Comparison of ENCODE assay signal across 8 cellular contexts in the genomic region with DNA sequence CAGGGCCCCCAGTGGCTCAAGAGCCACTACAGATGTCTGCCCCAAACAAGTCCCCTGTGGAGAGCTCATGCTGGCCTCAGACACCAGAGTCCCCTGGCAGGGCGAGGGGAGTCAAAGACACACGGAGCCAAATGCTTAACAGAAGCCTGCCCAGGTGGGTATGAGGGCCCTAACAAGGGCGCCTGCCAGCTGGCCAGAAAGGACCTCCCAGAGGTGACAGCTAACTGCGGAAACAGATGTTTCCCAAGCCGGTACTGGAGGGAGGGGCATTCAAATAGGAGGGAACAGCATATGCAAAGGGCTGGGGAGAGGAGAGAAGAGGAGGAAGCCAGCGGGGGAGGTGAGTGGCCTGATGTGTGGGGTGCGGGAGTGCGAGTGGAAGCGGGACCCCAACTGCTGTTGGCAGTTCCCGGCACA. TPM values are rescaled to one million over a fixed set of nuclear protein-coding genes. Genes with fewer than 3 reads are reported as not detected.
DNase-seq lines count a peak whose midpoint lies in the region; ATAC-seq and TF ChIP-seq lines count a peak whose summit lies in the region.

No MANE protein-coding gene starts in this region.

- in situ Hi-C loops in gastrocnemius medialis (cut with MboI; ENCODE audit: low sequenced_read_pairs in 4 of 4): no loop called here

- intact Hi-C loops in gastrocnemius medialis (cut with DNase I; ENCODE audit: low total_unique reads): loop anchor here (5.0 kb wide), 2 partner anchors 57 to 147 kb away; no protein-coding TSS in a partner anchor

- no peaks in the 10 kb centered on the region for H3K27me3 Mint-ChIP-seq in CD4-positive, CD25-positive, alpha-beta regulatory T cell
- no peaks in the 10 kb centered on the region for H3K27me3 Mint-ChIP-seq in natural killer cell treated with Interleukin-12 subunit alpha and Interleukin-12 subunit beta and Interleukin-15 and Interleukin-18, amount 100 ng/mL, for 72 hours

- peaks cover 39% of the 10 kb centered on the region for H3K4me1 ChIP-seq in CD4-positive, CD25-positive, alpha-beta regulatory T cell (ENCODE audit: control insufficient read depth, insufficient read depth, low read length, poor library complexity, severe bottlenecking)
- peaks cover 27 to 28% of the 10 kb centered on the region in 2 donors for H3K4me1 ChIP-seq in gastrocnemius medialis

- H3K4me3 Mint-ChIP-seq in CD4-positive, CD25-positive, alpha-beta regulatory T cell: peak overlapping the region; percentile 83 to 95 (median 90)
- H3K4me3 Mint-ChIP-seq in natural killer cell treated with Interleukin-12 subunit alpha and Interleukin-12 subunit beta and Interleukin-15 and Interleukin-18, amount 100 ng/mL, for 72 hours: peak overlapping the region; percentile 96

- H3K9me3 ChIP-seq in CD4-positive, CD25-positive, alpha-beta regulatory T cell (ENCODE audit: control insufficient read depth in 2 of 2, low read length in 2 of 2): no peaks in the 10 kb centered on the region
- H3K9me3 ChIP-seq in gastrocnemius medialis: no peaks in the 10 kb centered on the region

- no peak overlapping the region for H3K27ac ChIP-seq in CD4-positive, CD25-positive, alpha-beta regulatory T cell (ENCODE audit: insufficient read depth, low read length, poor library complexity, severe bottlenecking)
- H3K27ac ChIP-seq in gastrocnemius medialis: no peak overlapping the region

- no peaks in the 10 kb centered on the region for H3K27me3 ChIP-seq in CD4-positive, CD25-positive, alpha-beta regulatory T cell (ENCODE audit: control insufficient read depth, insufficient read depth, low read length)
- H3K27me3 ChIP-seq in gastrocnemius medialis: no peaks in the 10 kb centered on the region

- no peaks in the 10 kb centered on the region for H3K9me3 Mint-ChIP-seq in CD4-positive, CD25-positive, alpha-beta regulatory T cell
- H3K9me3 Mint-ChIP-seq in natural killer cell treated with Interleukin-12 subunit alpha and Interleukin-12 subunit beta and Interleukin-15 and Interleukin-18, amount 100 ng/mL, for 72 hours: no peaks in the 10 kb centered on the region

- no peak overlapping the region for H3K4me3 ChIP-seq in CD4-positive, CD25-positive, alpha-beta regulatory T cell (ENCODE audit: low read depth, low read length)
- peak overlapping the region in 1 of 4 donors; percentile 60 for H3K4me3 ChIP-seq in gastrocnemius medialis

- TF ChIP-seq CTCF in GM20000 (IDR thresholded peaks at IDR 0.05; ENCODE audit: extremely low read depth, missing control alignments): no peak
- no peak for TF ChIP-seq CTCF in gastrocnemius medialis (IDR thresholded peaks at IDR 0.05 in 4 of 5, conservative IDR thresholded peaks at IDR 0.05 in 1 of 5)

- no peak for TF ChIP-seq POLR2A in gastrocnemius medialis (IDR thresholded peaks at IDR 0.05)

- peak in 2 of 3 donors; percentile 24 to 69 for DNase-seq in CD4-positive, CD25-positive, alpha-beta regulatory T cell
- DNase-seq in GM19238 (ENCODE audit: insufficient read length, low spot score) (peak; percentile 69), NCI-H526 treated with DMSO at 0.1 percent for 48 hours (lab: John Stamatoyannopoulos, UW) (peak; percentile 9), astrocyte of the hippocampus (ENCODE audit: low read depth, low spot score) (peak; percentile 33), GM20000 (ENCODE audit: low spot score) (no peak), gastrocnemius medialis (no peak)
- DNase-seq in natural killer cell treated with Interleukin-12 subunit alpha and Interleukin-12 subunit beta and Interleukin-15 and Interleukin-18, amount 100 ng/mL, for 72 hours (ENCODE audit: low spot score): peak; percentile 76

- peak overlapping the region in 2 of 3 donors; percentile 70 to 76 for H3K27ac Mint-ChIP-seq in CD4-positive, CD25-positive, alpha-beta regulatory T cell
- H3K27ac Mint-ChIP-seq in natural killer cell treated with Interleukin-12 subunit alpha and Interleukin-12 subunit beta and Interleukin-15 and Interleukin-18, amount 100 ng/mL, for 72 hours: peak overlapping the region; percentile 55 to 71

- H3K36me3 ChIP-seq in CD4-positive, CD25-positive, alpha-beta regulatory T cell (ENCODE audit: control insufficient read depth, insufficient read depth, low read length): peaks cover 12% of the 10 kb centered on the region
- peaks cover 0 to 14% of the 10 kb centered on the region in 2 donors for H3K36me3 ChIP-seq in gastrocnemius medialis

- no peak for ATAC-seq in CD4-positive, CD25-positive, alpha-beta regulatory T cell (ENCODE audit: low read depth in 2 of 2)
- no peak for ATAC-seq in natural killer cell treated with Interleukin-12 subunit alpha and Interleukin-12 subunit beta and Interleukin-15 and Interleukin-18, amount 100 ng/mL, for 72 hours
- ATAC-seq in HG03439 (IDR thresholded peaks at IDR 0.05; ENCODE audit: unreplicated experiment) (no peak), gastrocnemius medialis (no peak)

- peaks cover 4 to 57% (median 21%) of the 10 kb centered on the region in 4 donors for H3K4me1 Mint-ChIP-seq in CD4-positive, CD25-positive, alpha-beta regulatory T cell
- H3K4me1 Mint-ChIP-seq in natural killer cell treated with Interleukin-12 subunit alpha and Interleukin-12 subunit beta and Interleukin-15 and Interleukin-18, amount 100 ng/mL, for 72 hours (ENCODE audit: low read depth in 2 of 2): peaks cover 41 to 43% of the 10 kb centered on the region in 2 donors

- H3K36me3 Mint-ChIP-seq in CD4-positive, CD25-positive, alpha-beta regulatory T cell: peaks cover 12% of the 10 kb centered on the region
- H3K36me3 Mint-ChIP-seq in natural killer cell treated with Interleukin-12 subunit alpha and Interleukin-12 subunit beta and Interleukin-15 and Interleukin-18, amount 100 ng/mL, for 72 hours: peaks cover 4% of the 10 kb centered on the region

RNA-seq across cellular contexts. Expression of gene MXD3, which starts 0.9 kb away (rescaled TPM):
- 8.7 TPM for total RNA-seq in CD4-positive, CD25-positive, alpha-beta regulatory T cell
- polyA plus RNA-seq in CD4-positive, CD25-positive, alpha-beta regulatory T cell: 1 to 10 TPM in 1 of 4 donors, under 1 TPM in 3; 0.36 to 2.8 (median 0.84) TPM
- total RNA-seq in natural killer cell treated with Interleukin-12 subunit alpha and Interleukin-12 subunit beta and Interleukin-15 and Interleukin-18, amount 100 ng/mL, for 72 hours: 10 to 100 TPM; 15.0 to 24.8 TPM
- total RNA-seq in gastrocnemius medialis: 1 to 10 TPM in 3 of 4 donors, under 1 TPM in 1; 0.90 to 7.8 (median 3.5) TPM

RNA-seq across cellular contexts. Expression of gene PRELID1, which starts 7.2 kb away (rescaled TPM):
- 60.6 TPM for total RNA-seq in CD4-positive, CD25-positive, alpha-beta regulatory T cell
- 100 to 1,000 TPM; 185 to 210 (median 192) TPM for polyA plus RNA-seq in CD4-positive, CD25-positive, alpha-beta regulatory T cell
- 100 to 1,000 TPM; 310 to 360 TPM for total RNA-seq in natural killer cell treated with Interleukin-12 subunit alpha and Interleukin-12 subunit beta and Interleukin-15 and Interleukin-18, amount 100 ng/mL, for 72 hours
- total RNA-seq in gastrocnemius medialis: 10 to 100 TPM; 13.4 to 45.8 (median 28.2) TPM

RNA-seq across cellular contexts. Expression of gene RAB24, which starts 7.2 kb away (rescaled TPM):
- total RNA-seq in CD4-positive, CD25-positive, alpha-beta regulatory T cell: 15.3 TPM
- 10 to 100 TPM in 2 of 4 donors, 1 to 10 TPM in 2; 5.1 to 12.8 (median 10.1) TPM for polyA plus RNA-seq in CD4-positive, CD25-positive, alpha-beta regulatory T cell
- total RNA-seq in natural killer cell treated with Interleukin-12 subunit alpha and Interleukin-12 subunit beta and Interleukin-15 and Interleukin-18, amount 100 ng/mL, for 72 hours: 10 to 100 TPM; 44.2 to 49.8 TPM
- 10 to 100 TPM; 11.4 to 22.8 (median 14.5) TPM for total RNA-seq in gastrocnemius medialis

RNA-seq across cellular contexts. Expression of gene LMAN2, which starts 40.7 kb away (rescaled TPM):
- total RNA-seq in CD4-positive, CD25-positive, alpha-beta regulatory T cell: 77.9 TPM
- polyA plus RNA-seq in CD4-positive, CD25-positive, alpha-beta regulatory T cell: 100 to 1,000 TPM; 227 to 289 (median 240) TPM
- 100 to 1,000 TPM; 136 to 150 TPM for total RNA-seq in natural killer cell treated with Interleukin-12 subunit alpha and Interleukin-12 subunit beta and Interleukin-15 and Interleukin-18, amount 100 ng/mL, for 72 hours
- 100 to 1,000 TPM in 1 of 4 donors, 10 to 100 TPM in 3; 70.2 to 109 (median 86.6) TPM for total RNA-seq in gastrocnemius medialis

RNA-seq across cellular contexts. Expression of gene RGS14, which starts 47.0 kb away (rescaled TPM):
- total RNA-seq in CD4-positive, CD25-positive, alpha-beta regulatory T cell: 93.3 TPM
- 10 to 100 TPM; 40.1 to 59.8 (median 52.7) TPM for polyA plus RNA-seq in CD4-positive, CD25-positive, alpha-beta regulatory T cell
- total RNA-seq in natural killer cell treated with Interleukin-12 subunit alpha and Interleukin-12 subunit beta and Interleukin-15 and Interleukin-18, amount 100 ng/mL, for 72 hours: 10 to 100 TPM; 26.5 to 45.4 TPM
- 10 to 100 TPM in 1 of 4 donors, 1 to 10 TPM in 3; 1.6 to 25.9 (median 5.0) TPM for total RNA-seq in gastrocnemius medialis

Comparison
In these comparisons a context has a peak if more than half of its experiments do, and no peak if none do; other contexts are left out.
1. DNase-seq: peak in CD4-positive, CD25-positive, alpha-beta regulatory T cell (2 of 3), GM19238 (single experiment), NCI-H526 treated with DMSO at 0.1 percent for 48 hours (single experiment), astrocyte of the hippocampus (single experiment) and natural killer cell treated with Interleukin-12 subunit alpha and Interleukin-12 subunit beta and Interleukin-15 and Interleukin-18, amount 100 ng/mL, for 72 hours (single experiment); none in GM20000 (single experiment) and gastrocnemius medialis (0 of 2).